Comparison of ENCODE assay signal across 8 cellular contexts in genomic region chr14:24160850-24161804, GRCh38. TPM values are rescaled to one million over a fixed set of nuclear protein-coding genes. Genes with fewer than 3 reads are reported as not detected.
DNase-seq lines count a peak whose midpoint lies in the region; ATAC-seq lines count a peak whose summit lies in the region.

IRF9 (plus strand) TSS chr14:24161265; CDS start chr14:24162145, 880 bp downstream.

- DNase-seq in COR-L47 (lab: John Stamatoyannopoulos, UW) (peak; percentile 94), HS-5 (ENCODE audit: low read depth) (peak; percentile 84), NK-92 (lab: John Stamatoyannopoulos, UW; ENCODE audit: unreplicated experiment) (peak; percentile 89), lung microvascular endothelial cell (ENCODE audit: low read depth in 2 of 2) (peak; percentile 94 to 95)
- DNase-seq in activated CD8-positive, alpha-beta memory T cell treated with anti-CD3 and anti-CD28 coated beads for 1 hour (ENCODE audit: extremely low read depth in 1 of 2, low read depth in 1 of 2): peak; percentile 94
- DNase-seq in effector CD8-positive, alpha-beta T cell (lab: John Stamatoyannopoulos, UW): peak; percentile 97
- peak; percentile 96 to 100 (median 97) for DNase-seq in stimulated activated CD4-positive, alpha-beta T cell treated with anti-CD3 and anti-CD28 coated beads, TNF-alpha, amount 100 ng/mL, for 48 hours (ENCODE audit: low read depth in 3 of 3)

- peak; percentile 69 for ATAC-seq in GM19468 (IDR thresholded peaks at IDR 0.05; ENCODE audit: extremely low read depth, unreplicated experiment)

RNA-seq across cellular contexts. Expression of gene IRF9, which starts in this region (rescaled TPM):
- total RNA-seq in lung microvascular endothelial cell: 41.6 and 42.9 TPM in 2 replicates

Comparison
In these comparisons a context has a peak if more than half of its experiments do, and no peak if none do; other contexts are left out.
1. Peak in every context shown above with its lines: DNase-seq and ATAC-seq.